ENCODE assay signal across 14 cellular contexts in the genomic region with DNA sequence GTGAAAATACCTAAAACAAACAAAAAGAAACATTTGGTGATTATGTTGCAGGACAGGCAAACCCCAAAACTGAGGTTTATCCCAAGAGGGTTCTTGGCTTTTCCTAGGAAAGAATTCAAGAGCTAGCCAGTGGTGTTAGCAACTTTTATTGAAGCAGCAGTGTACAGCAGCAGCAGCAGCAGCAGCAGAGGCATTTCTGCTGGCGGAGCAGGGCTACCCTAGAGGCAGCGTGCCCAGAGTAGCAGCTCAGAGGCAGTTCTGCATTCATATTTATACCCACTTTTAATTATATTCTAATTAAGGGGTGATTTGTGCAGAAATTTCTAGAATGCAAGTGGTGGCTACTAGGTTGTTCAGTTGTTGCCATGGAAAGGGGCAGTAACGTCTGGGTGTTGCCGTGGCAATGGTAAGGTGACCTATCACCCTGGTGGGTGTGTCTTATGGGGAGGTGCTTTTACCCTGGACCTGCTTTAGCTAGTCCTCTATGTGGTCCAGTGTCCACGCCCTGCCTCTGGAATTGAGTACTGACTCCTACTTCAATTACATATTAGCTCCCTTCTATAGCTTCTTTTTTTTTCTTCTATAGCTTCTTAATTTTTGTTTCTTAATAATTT. TPM values are rescaled to one million over a fixed set of nuclear protein-coding genes. Genes with fewer than 3 reads are reported as not detected.
DNase-seq lines count a peak whose midpoint lies in the region; ATAC-seq and TF ChIP-seq lines count a peak whose summit lies in the region.
"Had no signal": no experiment of that assay in that cellular context is flagged by ENCODE, and none has a peak within 500 bp of the region (broad histone marks: within the 10 kb centered on the region; RNA-seq: fewer than 3 reads in every experiment).

No MANE protein-coding gene starts in this region.

- H4K91ac ChIP-seq in mesenchymal stem cell (ENCODE audit: low read length): no peak overlapping the region

- no peak overlapping the region for H3K4ac ChIP-seq in mesenchymal stem cell (ENCODE audit: low read depth in 1 of 2, low read length in 2 of 2)

- no peak overlapping the region for H2BK12ac ChIP-seq in mesenchymal stem cell (ENCODE audit: low read length in 2 of 2)

- no peak overlapping the region for H2BK5ac ChIP-seq in mesenchymal stem cell (ENCODE audit: low read depth, low read length, poor library complexity, severe bottlenecking)

- no peak overlapping the region for H3K18ac ChIP-seq in mesenchymal stem cell (ENCODE audit: low read depth in 1 of 2, low read length in 2 of 2)

- DNase-seq in A673 (ENCODE audit: low spot score) (no peak), endothelial cell (ENCODE audit: low spot score) (no peak), mesenchymal stem cell (peak; percentile 65), thyroid gland (no peak)
- DNase-seq in activated CD4-positive, alpha-beta T cell treated with anti-CD3 and anti-CD28 coated beads, Interleukin-2, amount 10 ng/mL, durations not matched to agents 7 days and 5 days: no peak
- DNase-seq: activated CD8-positive, alpha-beta memory T cell treated with anti-CD3 and anti-CD28 coated beads, Interleukin-2, amount 10 ng/mL, durations not matched to agents 7 days and 5 days; activated naive CD4-positive, alpha-beta T cell treated with Interleukin-2 at 50 U/mL for 16 hours; DMS153; MM.1S had no signal

- CTCF ChIA-PET in A673 (lab: Charles Lee): interaction anchor here (0.6 to 0.7 kb wide), 3 partner anchors 30 to 234 kb away, joined by 3 to 8 read pairs (median 7); no protein-coding TSS in a partner anchor
- CTCF ChIA-PET in activated CD4-positive, alpha-beta T cell treated with anti-CD3 and anti-CD28 coated beads, Interleukin-2, amount 10 ng/mL, durations not matched to agents 7 days and 5 days (lab: Charles Lee): interaction anchor here (0.7 to 1.8 kb wide), 6 partner anchors 11 to 1127 kb away, joined by 3 to 5 read pairs (median 4); no protein-coding TSS in a partner anchor

- no peaks in the 10 kb centered on the region for H3K27me3 ChIP-seq in A673 (replicated peaks; ENCODE audit: insufficient read depth, low read depth, low read length, poor library complexity)
- no peaks in the 10 kb centered on the region for H3K27me3 ChIP-seq in HUES64 (ENCODE audit: insufficient read depth, low read length)
- H3K27me3 ChIP-seq in mesenchymal stem cell (ENCODE audit: control insufficient read depth in 1 of 2, insufficient read depth in 1 of 2, low read length in 2 of 2): no peaks in the 10 kb centered on the region
- no peaks in the 10 kb centered on the region for H3K27me3 ChIP-seq in thyroid gland
- H3K27me3 ChIP-seq: breast epithelium had no signal

- intact Hi-C loops in A673 (cut with micrococcal nuclease; ENCODE audit: unreplicated experiment): no loop called here
- intact Hi-C loops in thyroid gland (cut with DNase I): no loop called here

- H3K9me3 ChIP-seq in A673 (ENCODE audit: low read depth, low read length, poor library complexity, severe bottlenecking): no peaks in the 10 kb centered on the region
- H3K9me3 ChIP-seq in HUES64 (ENCODE audit: insufficient read depth, low read depth, low read length): no peaks in the 10 kb centered on the region
- H3K9me3 ChIP-seq in mesenchymal stem cell (ENCODE audit: control insufficient read depth, low read length): no peaks in the 10 kb centered on the region
- no peaks in the 10 kb centered on the region for H3K9me3 ChIP-seq in thyroid gland
- H3K9me3 ChIP-seq: breast epithelium had no signal

- peaks cover 3% of the 10 kb centered on the region for H3K27me3 Mint-ChIP-seq in endothelial cell (ENCODE audit: unreplicated experiment)
- no peaks in the 10 kb centered on the region for H3K27me3 Mint-ChIP-seq in activated CD4-positive, alpha-beta T cell treated with anti-CD3 and anti-CD28 coated beads, Interleukin-2, amount 10 ng/mL, durations not matched to agents 7 days and 5 days
- H3K27me3 Mint-ChIP-seq: activated CD8-positive, alpha-beta memory T cell treated with anti-CD3 and anti-CD28 coated beads, Interleukin-2, amount 10 ng/mL, durations not matched to agents 7 days and 5 days had no signal

- H3K27ac Mint-ChIP-seq in endothelial cell (ENCODE audit: unreplicated experiment): peak overlapping the region; percentile 18
- no peak overlapping the region for H3K27ac Mint-ChIP-seq in activated CD4-positive, alpha-beta T cell treated with anti-CD3 and anti-CD28 coated beads, Interleukin-2, amount 10 ng/mL, durations not matched to agents 7 days and 5 days
- H3K27ac Mint-ChIP-seq: activated CD8-positive, alpha-beta memory T cell treated with anti-CD3 and anti-CD28 coated beads, Interleukin-2, amount 10 ng/mL, durations not matched to agents 7 days and 5 days had no signal

- H3K4me3 Mint-ChIP-seq in endothelial cell (ENCODE audit: unreplicated experiment): no peak overlapping the region
- H3K4me3 Mint-ChIP-seq in activated CD4-positive, alpha-beta T cell treated with anti-CD3 and anti-CD28 coated beads, Interleukin-2, amount 10 ng/mL, durations not matched to agents 7 days and 5 days: no peak overlapping the region
- H3K4me3 Mint-ChIP-seq: activated CD8-positive, alpha-beta memory T cell treated with anti-CD3 and anti-CD28 coated beads, Interleukin-2, amount 10 ng/mL, durations not matched to agents 7 days and 5 days had no signal

- ATAC-seq in GM21825 (IDR thresholded peaks at IDR 0.05; ENCODE audit: unreplicated experiment): no peak
- ATAC-seq in HG03045 (IDR thresholded peaks at IDR 0.05; ENCODE audit: unreplicated experiment): no peak
- ATAC-seq: activated CD8-positive, alpha-beta memory T cell treated with anti-CD3 and anti-CD28 coated beads, Interleukin-2, amount 10 ng/mL, durations not matched to agents 7 days and 5 days had no signal

- WGBS in HUES64: 85% methylated on average over 5 of the region's 5 CpGs
- WGBS in mesenchymal stem cell: 72% methylated on average over 2 of the region's 5 CpGs
- WGBS in thyroid gland, 2 donors: 81 to 86% methylated on average over 5 of the region's 5 CpGs

- no peaks in the 10 kb centered on the region for H3K79me1 ChIP-seq in mesenchymal stem cell (replicated peaks; ENCODE audit: low read length, poor library complexity, severe bottlenecking)

- POLR2A ChIA-PET in A673 (lab: Charles Lee; ENCODE audit: low non-redundant PET): interaction anchor here (0.5 kb wide), 1 partner anchor 86 kb away, joined by 3 read pairs; no protein-coding TSS in a partner anchor
- POLR2A ChIA-PET in activated CD4-positive, alpha-beta T cell treated with anti-CD3 and anti-CD28 coated beads, Interleukin-2, amount 10 ng/mL, durations not matched to agents 7 days and 5 days (lab: Charles Lee): interaction anchor here (0.7 kb wide), 1 partner anchor 31 kb away, joined by 4 read pairs; no protein-coding TSS in a partner anchor

- no peak overlapping the region for H2AFZ ChIP-seq in mesenchymal stem cell (ENCODE audit: low read depth, low read length)

- peaks cover 18% of the 10 kb centered on the region for H3K4me1 Mint-ChIP-seq in endothelial cell (ENCODE audit: unreplicated experiment)
- H3K4me1 Mint-ChIP-seq in activated CD4-positive, alpha-beta T cell treated with anti-CD3 and anti-CD28 coated beads, Interleukin-2, amount 10 ng/mL, durations not matched to agents 7 days and 5 days: peaks cover 25% of the 10 kb centered on the region

- H3K4me2 ChIP-seq in mesenchymal stem cell (ENCODE audit: low read length, poor library complexity, severe bottlenecking): no peak overlapping the region

- H2BK15ac ChIP-seq in mesenchymal stem cell (ENCODE audit: low read depth, poor library complexity, severe bottlenecking): no peak overlapping the region

- no peaks in the 10 kb centered on the region for H3K36me3 Mint-ChIP-seq in endothelial cell (ENCODE audit: low read depth, unreplicated experiment)
- peaks cover 13% of the 10 kb centered on the region for H3K36me3 Mint-ChIP-seq in activated CD4-positive, alpha-beta T cell treated with anti-CD3 and anti-CD28 coated beads, Interleukin-2, amount 10 ng/mL, durations not matched to agents 7 days and 5 days (ENCODE audit: low read depth)

- TF ChIP-seq POLR2A in thyroid gland (IDR thresholded peaks at IDR 0.05): no peak

- H3K27ac ChIP-seq in A673 (ENCODE audit: low read depth, low read length, poor library complexity, severe bottlenecking) (peak overlapping the region; percentile 10), HUES64 (ENCODE audit: low read depth, low read length) (peak overlapping the region; percentile 53; the same call in 1 of the 2 replicates), mesenchymal stem cell (ENCODE audit: low read length, poor library complexity, severe bottlenecking) (peak overlapping the region; percentile 19), thyroid gland (no peak overlapping the region)
- H3K27ac ChIP-seq: breast epithelium, VCaP had no signal

- no peak for TF ChIP-seq CTCF in A673 (conservative IDR thresholded peaks at IDR 0.05; ENCODE audit: low read depth, low read length)
- no peak for TF ChIP-seq CTCF in endothelial cell (IDR thresholded peaks at IDR 0.05; ENCODE audit: unreplicated experiment)
- no peak for TF ChIP-seq CTCF in thyroid gland (IDR thresholded peaks at IDR 0.05)

- H3K4me3 ChIP-seq in A673 (ENCODE audit: low read depth, low read length, poor library complexity, severe bottlenecking) (no peak overlapping the region), HUES64 (ENCODE audit: low read length) (no peak overlapping the region), mesenchymal stem cell (ENCODE audit: insufficient read depth in 1 of 2, low read depth in 1 of 2, low read length in 2 of 2) (no peak overlapping the region), thyroid gland (replicated peaks in 1 of 3) (no peak overlapping the region)
- H3K4me3 ChIP-seq: breast epithelium had no signal

- H3K9ac ChIP-seq in HUES64 (ENCODE audit: low read depth, low read length): no peak overlapping the region
- H3K9ac ChIP-seq in mesenchymal stem cell (ENCODE audit: low read length): peak overlapping the region; percentile 27

- no peak overlapping the region for H2BK120ac ChIP-seq in mesenchymal stem cell (ENCODE audit: low read depth, low read length)

- no peaks in the 10 kb centered on the region for H3K36me3 ChIP-seq in A673 (ENCODE audit: insufficient read depth, low read length, poor library complexity, severe bottlenecking)
- peaks cover 15% of the 10 kb centered on the region for H3K36me3 ChIP-seq in HUES64 (ENCODE audit: insufficient read depth, low read length)
- peaks cover 0 to 5% of the 10 kb centered on the region in 2 experiments for H3K36me3 ChIP-seq in mesenchymal stem cell (ENCODE audit: control insufficient read depth in 1 of 2, insufficient read depth in 2 of 2, low read depth in 1 of 2, low read length in 2 of 2)
- H3K36me3 ChIP-seq in thyroid gland: no peaks in the 10 kb centered on the region
- H3K36me3 ChIP-seq: breast epithelium had no signal

- no peak overlapping the region for H3K14ac ChIP-seq in mesenchymal stem cell (ENCODE audit: low read length in 2 of 2)

- H3K4me1 ChIP-seq in A673 (ENCODE audit: insufficient read depth, low read length, poor library complexity, severe bottlenecking) (peaks cover 38% of the 10 kb centered on the region), HUES64 (ENCODE audit: insufficient read depth, low read length) (peaks cover 4% of the 10 kb centered on the region; the same call in 1 of the 2 replicates), mesenchymal stem cell (ENCODE audit: control insufficient read depth, insufficient read depth, low read depth, low read length) (peaks cover 15% of the 10 kb centered on the region), thyroid gland (peaks cover 19 to 40% of the 10 kb centered on the region in 2 donors)
- H3K4me1 ChIP-seq: breast epithelium had no signal

- H2AK5ac ChIP-seq in mesenchymal stem cell (ENCODE audit: low read length, severe bottlenecking): no peak overlapping the region

- H3K9me3 Mint-ChIP-seq in endothelial cell (ENCODE audit: unreplicated experiment): no peaks in the 10 kb centered on the region
- no peaks in the 10 kb centered on the region for H3K9me3 Mint-ChIP-seq in activated CD4-positive, alpha-beta T cell treated with anti-CD3 and anti-CD28 coated beads, Interleukin-2, amount 10 ng/mL, durations not matched to agents 7 days and 5 days

- H3K23ac ChIP-seq in mesenchymal stem cell (ENCODE audit: low read length in 2 of 2): no peak overlapping the region

- no peak overlapping the region for H4K8ac ChIP-seq in mesenchymal stem cell (ENCODE audit: low read length)

- BruUV-seq in A673 (replicated peaks; lab: Mats Ljungman, UMichigan): no TSS peak

RNA-seq across cellular contexts. Expression of a gene that starts 53.9 kb away (rescaled TPM):
- 159 and 176 TPM in 2 replicates for total RNA-seq in A673 (2021)
- 144 TPM for polyA plus RNA-seq in HUES64 (2013, experiment 1 of 2)
- polyA plus RNA-seq in HUES64 (2013, experiment 2 of 2): 145 TPM
- total RNA-seq in endothelial cell (ENCODE audit: unreplicated experiment): 200 TPM
- polyA plus RNA-seq in mesenchymal stem cell (2013, experiment 1 of 2): 216 TPM
- polyA plus RNA-seq in mesenchymal stem cell (2013, experiment 2 of 2): 211 TPM
- 100 to 1,000 TPM in 3 of 4 donors, 10 to 100 TPM in 1; 71.9 to 151 (median 112) TPM for total RNA-seq in thyroid gland
- total RNA-seq in activated CD4-positive, alpha-beta T cell treated with anti-CD3 and anti-CD28 coated beads, Interleukin-2, amount 10 ng/mL, durations not matched to agents 7 days and 5 days: 10 to 100 TPM; 75.5 to 86.4 TPM

Comparison
In these comparisons a context has a peak if more than half of its experiments do, and no peak if none do; other contexts are left out.
1. H3K27ac ChIP-seq: peak in A673 (single experiment), HUES64 (single experiment) and mesenchymal stem cell (single experiment); none in thyroid gland (0 of 3).